Comparison of ENCODE assay signal across 15 cellular contexts in genomic region chr17:30952645-30953393, GRCh38. TPM values are rescaled to one million over a fixed set of nuclear protein-coding genes. Genes with fewer than 3 reads are reported as not detected.
DNase-seq lines count a peak whose midpoint lies in the region; ATAC-seq and TF ChIP-seq lines count a peak whose summit lies in the region.
"Had no signal": no experiment of that assay in that cellular context is flagged by ENCODE, and none has a peak within 500 bp of the region (broad histone marks: within the 10 kb centered on the region; RNA-seq: fewer than 3 reads in every experiment).

No MANE protein-coding gene starts in this region.

- H3K9me2 ChIP-seq in OCI-LY1 (ENCODE audit: low read depth, low read length) = no peaks in the 10 kb centered on the region

- TF ChIP-seq CTCF in HL-60 (IDR thresholded peaks at IDR 0.05; ENCODE audit: insufficient read depth, low read length) = no peak
- no peak for TF ChIP-seq CTCF in OCI-LY1 (IDR thresholded peaks at IDR 0.05; ENCODE audit: low read length)
- TF ChIP-seq CTCF in left ventricle myocardium inferior (IDR thresholded peaks at IDR 0.05; ENCODE audit: borderline replicate concordance) = no peak
- no peak for TF ChIP-seq CTCF in spleen (IDR thresholded peaks at IDR 0.05 in 8 of 11, conservative IDR thresholded peaks at IDR 0.05 in 3 of 11)

- no peak overlapping the region for H3K27ac Mint-ChIP-seq in T-helper 2 cell treated with Interferon-gamma antibody and Interleukin-4, amounts not matched to agents 5 μg/mL and 100 μg/mL, for 36 hours
- H3K27ac Mint-ChIP-seq: activated CD4-positive, alpha-beta memory T cell treated with anti-CD3 and anti-CD28 coated beads, Interleukin-2, amount 10 ng/mL, durations not matched to agents 7 days and 5 days had no signal

- no peak overlapping the region; the same call in 1 of the 2 replicates for H3K9ac ChIP-seq in OCI-LY1 (ENCODE audit: low read length)

- H3K27me3 ChIP-seq in HL-60 (ENCODE audit: insufficient read depth, poor library complexity, severe bottlenecking) (no peaks in the 10 kb centered on the region), OCI-LY1 (ENCODE audit: insufficient read depth, low read length) (no peaks in the 10 kb centered on the region), left ventricle myocardium inferior (ENCODE audit: low read depth) (no peaks in the 10 kb centered on the region), spleen (replicated peaks in 1 of 7) (no peaks in the 10 kb centered on the region)

- H3K27ac ChIP-seq in HL-60 (replicated peaks) (peak overlapping the region; percentile 42), OCI-LY1 (ENCODE audit: low read depth, low read length, poor library complexity, severe bottlenecking) (peak overlapping the region; percentile 79), left ventricle myocardium inferior (replicated peaks) (peak overlapping the region; percentile 77), spleen (peak overlapping the region; percentile 29 to 86 (median 74))
- H3K27ac ChIP-seq: C4-2B had no signal

- ATAC-seq in activated T-cell treated with anti-CD3 and anti-CD28 coated beads, Interleukin-2, amount 50 U/mL, for 4 hours = no peak

- H3K4me1 ChIP-seq in OCI-LY1 (ENCODE audit: insufficient read depth, low read length, severe bottlenecking) (peaks cover 63% of the 10 kb centered on the region), left ventricle myocardium inferior (peaks cover 38% of the 10 kb centered on the region), spleen (peaks cover 27 to 85% (median 78%) of the 10 kb centered on the region in 6 donors)

- peak in 1 of 2 experiments; percentile 64 for DNase-seq in HL-60 (ENCODE audit: low read depth in 1 of 2, low spot score in 1 of 2)
- no peak for DNase-seq in left ventricle myocardium inferior
- no peak for DNase-seq in spleen
- no peak for DNase-seq in NCI-H1436 (lab: John Stamatoyannopoulos, UW)
- no peak for DNase-seq in activated T-cell treated with anti-CD3 and anti-CD28 coated beads, Interleukin-2, amount 50 U/mL, for 4 hours
- DNase-seq in T-helper 2 cell treated with Interferon-gamma antibody and Interleukin-4, amounts not matched to agents 5 μg/mL and 100 μg/mL, for 36 hours (ENCODE audit: low spot score) = no peak
- DNase-seq in HuH-7.5 (ENCODE audit: low spot score) = no peak
- DNase-seq: activated CD4-positive, alpha-beta memory T cell treated with anti-CD3 and anti-CD28 coated beads, Interleukin-2, amount 10 ng/mL, durations not matched to agents 7 days and 5 days; activated gamma-delta T cell treated with Interleukin-2 at 50 U/mL for 16 hours; EL; NCI-H1417; stimulated activated CD4-positive, alpha-beta T cell treated with anti-CD3 and anti-CD28 coated beads, Interleukin-2, amount 100 ng/mL, for 48 hours; T-helper 2 cell had no signal

- WGBS in spleen, 5 donors = 32 to 57% (median 35%) methylated on average over 9 of the region's 9 CpGs

- H3K4me2 ChIP-seq in OCI-LY1 (ENCODE audit: low read length) = peak overlapping the region; percentile 35; the same call in 1 of the 2 replicates

- intact Hi-C loops in left ventricle myocardium inferior (cut with micrococcal nuclease) (no loop called here), spleen (cut with DNase I; ENCODE audit: low total_unique reads) (no loop called here)

- no peaks in the 10 kb centered on the region for H3F3A ChIP-seq in OCI-LY1 (ENCODE audit: insufficient read depth, low read length)

- no peak for TF ChIP-seq POLR2A in spleen (IDR thresholded peaks at IDR 0.05)

- no peaks in the 10 kb centered on the region for H3K36me3 ChIP-seq in OCI-LY1 (ENCODE audit: insufficient read depth, low read length)
- H3K36me3 ChIP-seq in left ventricle myocardium inferior = no peaks in the 10 kb centered on the region
- H3K36me3 ChIP-seq in spleen = peaks cover 0 to 9% (median 0%) of the 10 kb centered on the region in 6 donors

- no peaks in the 10 kb centered on the region for H3K27me3 Mint-ChIP-seq in activated T-cell treated with anti-CD3 and anti-CD28 coated beads, Interleukin-2, amount 50 U/mL, for 4 hours (ENCODE audit: low read depth)
- peaks cover 5% of the 10 kb centered on the region for H3K27me3 Mint-ChIP-seq in T-helper 2 cell treated with Interferon-gamma antibody and Interleukin-4, amounts not matched to agents 5 μg/mL and 100 μg/mL, for 36 hours (ENCODE audit: low read depth)
- H3K27me3 Mint-ChIP-seq: activated CD4-positive, alpha-beta memory T cell treated with anti-CD3 and anti-CD28 coated beads, Interleukin-2, amount 10 ng/mL, durations not matched to agents 7 days and 5 days had no signal

- H3K9me3 ChIP-seq in OCI-LY1 (ENCODE audit: low read length) = no peaks in the 10 kb centered on the region
- no peaks in the 10 kb centered on the region for H3K9me3 ChIP-seq in left ventricle myocardium inferior (replicated peaks)
- no peaks in the 10 kb centered on the region for H3K9me3 ChIP-seq in spleen

- H3K79me2 ChIP-seq in OCI-LY1 (ENCODE audit: insufficient read depth, low read length) = no peaks in the 10 kb centered on the region

- no peak overlapping the region for H2AFZ ChIP-seq in OCI-LY1 (ENCODE audit: low read length)

- no peaks in the 10 kb centered on the region for H3K36me3 Mint-ChIP-seq in activated T-cell treated with anti-CD3 and anti-CD28 coated beads, Interleukin-2, amount 50 U/mL, for 4 hours (ENCODE audit: insufficient read depth)
- no peaks in the 10 kb centered on the region for H3K36me3 Mint-ChIP-seq in T-helper 2 cell treated with Interferon-gamma antibody and Interleukin-4, amounts not matched to agents 5 μg/mL and 100 μg/mL, for 36 hours (ENCODE audit: low read depth)

- H3K4me3 Mint-ChIP-seq in activated T-cell treated with anti-CD3 and anti-CD28 coated beads, Interleukin-2, amount 50 U/mL, for 4 hours = no peak overlapping the region
- H3K4me3 Mint-ChIP-seq in T-helper 2 cell treated with Interferon-gamma antibody and Interleukin-4, amounts not matched to agents 5 μg/mL and 100 μg/mL, for 36 hours = no peak overlapping the region
- H3K4me3 Mint-ChIP-seq: activated CD4-positive, alpha-beta memory T cell treated with anti-CD3 and anti-CD28 coated beads, Interleukin-2, amount 10 ng/mL, durations not matched to agents 7 days and 5 days had no signal

- no peaks in the 10 kb centered on the region for H4K20me1 ChIP-seq in OCI-LY1 (ENCODE audit: insufficient read depth, low read length)

- H3K4me1 Mint-ChIP-seq in activated T-cell treated with anti-CD3 and anti-CD28 coated beads, Interleukin-2, amount 50 U/mL, for 4 hours (ENCODE audit: low read depth) = peaks cover 4% of the 10 kb centered on the region
- no peaks in the 10 kb centered on the region for H3K4me1 Mint-ChIP-seq in T-helper 2 cell treated with Interferon-gamma antibody and Interleukin-4, amounts not matched to agents 5 μg/mL and 100 μg/mL, for 36 hours (ENCODE audit: low read depth)
- H3K4me1 Mint-ChIP-seq: activated CD4-positive, alpha-beta memory T cell treated with anti-CD3 and anti-CD28 coated beads, Interleukin-2, amount 10 ng/mL, durations not matched to agents 7 days and 5 days had no signal

- H3K4me3 ChIP-seq in HL-60 (replicated peaks; ENCODE audit: insufficient read depth, low read length) (no peak overlapping the region), OCI-LY1 (ENCODE audit: low read depth, low read length, poor library complexity, severe bottlenecking) (no peak overlapping the region), left ventricle myocardium inferior (no peak overlapping the region), spleen (no peak overlapping the region)

- H3K9me3 Mint-ChIP-seq in activated T-cell treated with anti-CD3 and anti-CD28 coated beads, Interleukin-2, amount 50 U/mL, for 4 hours = no peaks in the 10 kb centered on the region
- H3K9me3 Mint-ChIP-seq in T-helper 2 cell treated with Interferon-gamma antibody and Interleukin-4, amounts not matched to agents 5 μg/mL and 100 μg/mL, for 36 hours = no peaks in the 10 kb centered on the region
- H3K9me3 Mint-ChIP-seq: activated CD4-positive, alpha-beta memory T cell treated with anti-CD3 and anti-CD28 coated beads, Interleukin-2, amount 10 ng/mL, durations not matched to agents 7 days and 5 days had no signal

RNA-seq across cellular contexts. Expression of gene RNF135, which starts 18.0 kb away (rescaled TPM):
- total RNA-seq in left ventricle myocardium inferior (4.6 TPM), spleen (10 to 100 TPM; 26.3 to 43.6 (median 40.5) TPM)
- 10 to 100 TPM; 20.1 to 27.4 (median 26.4) TPM for polyA plus RNA-seq in spleen
- total RNA-seq in activated T-cell treated with anti-CD3 and anti-CD28 coated beads, Interleukin-2, amount 50 U/mL, for 4 hours = 1 to 10 TPM; 4.2 to 4.8 (median 4.7) TPM

RNA-seq across cellular contexts. Expression of gene ADAP2, which starts 31.1 kb away (rescaled TPM):
- total RNA-seq in left ventricle myocardium inferior (7.0 TPM), spleen (10 to 100 TPM; 40.0 to 79.7 (median 67.1) TPM)
- polyA plus RNA-seq in spleen = 10 to 100 TPM; 10.3 to 17.7 (median 11.5) TPM
- total RNA-seq in activated T-cell treated with anti-CD3 and anti-CD28 coated beads, Interleukin-2, amount 50 U/mL, for 4 hours = 1 to 10 TPM in 2 of 3 donors, under 1 TPM in 1; 0.95 to 1.4 (median 1.1) TPM

RNA-seq across cellular contexts. Expression of gene TEFM, which starts 46.8 kb away (rescaled TPM):
- total RNA-seq in left ventricle myocardium inferior = 17.7 TPM
- 10 to 100 TPM; 16.0 to 33.4 (median 18.0) TPM for total RNA-seq in spleen
- 10 to 100 TPM in 2 of 3 donors, 1 to 10 TPM in 1; 8.4 to 14.6 (median 11.2) TPM for polyA plus RNA-seq in spleen
- 10 to 100 TPM; 12.1 to 15.9 (median 14.2) TPM for total RNA-seq in activated T-cell treated with anti-CD3 and anti-CD28 coated beads, Interleukin-2, amount 50 U/mL, for 4 hours
